Comparison of ENCODE assay signal across 18 cellular contexts in the genomic region with DNA sequence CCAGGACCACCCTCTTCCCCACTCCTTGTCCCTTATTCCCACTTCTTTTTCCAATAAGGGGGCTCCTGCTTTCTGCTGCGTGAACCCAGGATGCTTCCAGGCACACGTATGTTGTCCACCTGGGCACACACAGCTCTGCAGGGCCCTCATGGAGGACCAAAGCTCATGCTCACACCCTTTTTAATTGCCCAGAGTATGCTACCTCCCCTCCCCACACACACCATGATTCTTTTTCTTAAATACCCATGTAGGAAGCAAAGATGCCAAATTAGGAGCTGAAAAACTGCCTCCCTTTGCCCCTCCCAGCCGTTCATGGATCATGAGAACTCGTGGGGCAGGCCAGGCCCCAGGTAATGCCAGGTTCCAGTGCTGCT. TPM values are rescaled to one million over a fixed set of nuclear protein-coding genes. Genes with fewer than 3 reads are reported as not detected.
DNase-seq lines count a peak whose midpoint lies in the region; FAIRE-seq and TF ChIP-seq lines count a peak whose summit lies in the region.
"Had no signal": no experiment of that assay in that cellular context is flagged by ENCODE, and none has a peak within 500 bp of the region (broad histone marks: within the 10 kb centered on the region; RNA-seq: fewer than 3 reads in every experiment).

No MANE protein-coding gene starts in this region.

- peaks cover 26% of the 10 kb centered on the region; the same call in 1 of the 2 replicates for H3F3A ChIP-seq in MM.1S (ENCODE audit: insufficient read depth, low read length)

- H3K9me2 ChIP-seq in MM.1S (replicated peaks; ENCODE audit: insufficient read depth, low read length) = no peaks in the 10 kb centered on the region

- peaks cover 9% of the 10 kb centered on the region for H3K9me1 ChIP-seq in keratinocyte (ENCODE audit: control insufficient read depth, extremely low read depth, insufficient read depth, low read length)

- FAIRE-seq in keratinocyte (lab: Jason Lieb, UNC) (no peak), small intestine (lab: Jason Lieb, UNC) (no peak)
- FAIRE-seq: G401.6, K562 had no signal

- H3K27ac Mint-ChIP-seq in brain = peak overlapping the region; percentile 39 to 83 (median 47)
- H3K27ac Mint-ChIP-seq: B cell; CD4-positive, alpha-beta T cell had no signal

- peaks cover 27% of the 10 kb centered on the region for H3K36me3 Mint-ChIP-seq in brain

- H3K27ac ChIP-seq in MM.1S (ENCODE audit: low read length) (peak overlapping the region; percentile 89; the same call in 1 of the 2 replicates), keratinocyte (ENCODE audit: control insufficient read depth, insufficient read depth, low read length) (no peak overlapping the region), small intestine (ENCODE audit: low read depth in 1 of 2, low read length in 1 of 2) (peak overlapping the region in 1 of 2 donors; percentile 42)
- H3K27ac ChIP-seq: GM23248 had no signal

- peaks cover 88% of the 10 kb centered on the region for H3K79me2 ChIP-seq in MM.1S (ENCODE audit: low read length)
- H3K79me2 ChIP-seq in keratinocyte (ENCODE audit: control insufficient read depth, insufficient read depth, low read length) = peaks cover 93% of the 10 kb centered on the region

- H3K27me3 ChIP-seq in MM.1S (replicated peaks; ENCODE audit: insufficient read depth, low read length) = no peaks in the 10 kb centered on the region
- H3K27me3 ChIP-seq in keratinocyte (ENCODE audit: control insufficient read depth, extremely low read depth, insufficient read depth, low read length) = no peaks in the 10 kb centered on the region
- H3K27me3 ChIP-seq in small intestine (ENCODE audit: control insufficient read depth in 2 of 2, insufficient read depth in 2 of 2, low read length in 2 of 2) = no peaks in the 10 kb centered on the region

- dilution Hi-C loops in keratinocyte (cut with MboI; ENCODE audit: extremely low pct_ligation_motif_present, low sequenced_read_pairs) = no loop called here

- 10 to 64% (median 26%) methylated on average over 4 of the region's 4 CpGs for WGBS in small intestine, 3 donors

- H3K9me3 Mint-ChIP-seq in brain = no peaks in the 10 kb centered on the region
- H3K9me3 Mint-ChIP-seq: CD4-positive, alpha-beta T cell had no signal

- peaks cover 9% of the 10 kb centered on the region for H3K27me3 Mint-ChIP-seq in brain

- H3K9ac ChIP-seq in MM.1S (ENCODE audit: low read length) = no peak overlapping the region; the same call in 1 of the 2 replicates
- peak overlapping the region; percentile 34 for H3K9ac ChIP-seq in keratinocyte (ENCODE audit: control insufficient read depth, extremely low read depth, insufficient read depth, low read length)
- H3K9ac ChIP-seq: GM23248 had no signal

- H3K36me3 ChIP-seq in MM.1S (replicated peaks; ENCODE audit: insufficient read depth, low read length) (no peaks in the 10 kb centered on the region), keratinocyte (ENCODE audit: control insufficient read depth in 2 of 2, extremely low read depth in 1 of 2, insufficient read depth in 2 of 2, low read length in 2 of 2) (peaks cover 5 to 25% of the 10 kb centered on the region in 2 experiments), small intestine (ENCODE audit: control insufficient read depth in 2 of 2, insufficient read depth in 2 of 2, low read length in 2 of 2) (no peaks in the 10 kb centered on the region)

- H3K4me3 ChIP-seq in MM.1S (ENCODE audit: low read length) (no peak overlapping the region), keratinocyte (ENCODE audit: control insufficient read depth in 2 of 3, extremely low read depth in 1 of 3, insufficient read depth in 2 of 3, low read depth in 1 of 3, low read length in 3 of 3) (no peak overlapping the region), small intestine (ENCODE audit: low read depth in 1 of 2, low read length in 2 of 2) (no peak overlapping the region)
- H3K4me3 ChIP-seq: GM23248, K562 had no signal

- H2AFZ ChIP-seq in MM.1S (ENCODE audit: low read length) (no peak overlapping the region), keratinocyte (ENCODE audit: control insufficient read depth, low read length) (no peak overlapping the region)
- H2AFZ ChIP-seq: GM23248 had no signal

- H3K4me3 Mint-ChIP-seq in brain = peak overlapping the region; percentile 90 to 98 (median 91)
- H3K4me3 Mint-ChIP-seq: B cell; CD4-positive, alpha-beta T cell had no signal

- H3K4me1 ChIP-seq in MM.1S (ENCODE audit: low read length) (peaks cover 44% of the 10 kb centered on the region), keratinocyte (ENCODE audit: control insufficient read depth, extremely low read depth, insufficient read depth, low read length) (peaks cover 62% of the 10 kb centered on the region), small intestine (ENCODE audit: control insufficient read depth in 2 of 2, insufficient read depth in 1 of 2, low read depth in 1 of 2, low read length in 1 of 2) (peaks cover 2% of the 10 kb centered on the region in 2 donors)

- H4K20me1 ChIP-seq in MM.1S (ENCODE audit: insufficient read depth, low read length) (0 out of 2 replicates have a peak, but pooled peaks cover 4% of the 10 kb centered on the region), keratinocyte (ENCODE audit: control insufficient read depth, extremely low read depth, insufficient read depth, low read length) (peaks cover 33% of the 10 kb centered on the region)

- no peak for DNase-seq in MM.1S
- no peak for DNase-seq in keratinocyte (ENCODE audit: low read depth, low spot score)
- DNase-seq in small intestine = peak; percentile 63
- DNase-seq in DMS79 (lab: John Stamatoyannopoulos, UW) = no peak
- no peak for DNase-seq in stimulated activated CD4-positive, alpha-beta T cell treated with anti-CD3 and anti-CD28 coated beads, Interleukin-4, amount 100 ng/mL, for 24 hours
- DNase-seq in SHP77 treated with DMSO at 0.1 percent for 48 hours (lab: John Stamatoyannopoulos, UW) = no peak
- DNase-seq: CD4-positive, alpha-beta T cell; DMS79 treated with DMSO at 0.1 percent for 48 hours; GM23248; NCI-H1092; NCI-H146; NCI-H2081; NCI-H510A; SIG-M5 had no signal

- TF ChIP-seq CTCF in MM.1S (IDR thresholded peaks at IDR 0.05; ENCODE audit: low read length) = no peak
- TF ChIP-seq CTCF in brain (conservative IDR thresholded peaks at IDR 0.05) = no peak
- no peak for TF ChIP-seq CTCF in keratinocyte (optimal IDR thresholded peaks at IDR 0.05 in 1 of 3, IDR thresholded peaks at IDR 0.05 in 1 of 3, conservative IDR thresholded peaks at IDR 0.05 in 1 of 3; ENCODE audit: extremely low read depth in 1 of 3, insufficient read depth in 2 of 3, low read length in 3 of 3)

- H3K4me1 Mint-ChIP-seq in brain = peaks cover 81% of the 10 kb centered on the region

- H3K9me3 ChIP-seq in MM.1S (replicated peaks; ENCODE audit: insufficient read depth, low read length) = no peaks in the 10 kb centered on the region
- H3K9me3 ChIP-seq in keratinocyte (ENCODE audit: control insufficient read depth, low read depth, low read length) = no peaks in the 10 kb centered on the region
- H3K9me3 ChIP-seq in small intestine (ENCODE audit: control insufficient read depth, low read depth) = no peaks in the 10 kb centered on the region

- peak overlapping the region; percentile 97; the same call in 1 of the 2 replicates for H3K4me2 ChIP-seq in MM.1S (ENCODE audit: low read depth, low read length)
- H3K4me2 ChIP-seq in keratinocyte (ENCODE audit: control insufficient read depth, extremely low read depth, insufficient read depth, low read depth, low read length) = peak overlapping the region; percentile 96

RNA-seq across cellular contexts. Expression of a gene that starts 5.1 kb away (rescaled TPM):
- 56.3 TPM for polyA plus RNA-seq in brain (ENCODE audit: insufficient read depth, low read depth, low replicate concordance)
- polyA plus RNA-seq in keratinocyte = 37.5 to 51.8 TPM (median 39.7 TPM) in 3 replicates
- 15.4 TPM for polyA plus RNA-seq in keratinocyte (2011; ENCODE audit: low read depth)
- polyA plus RNA-seq in keratinocyte (2011; cell fraction: cytosol; rRNA removed) = 32.7 and 39.4 TPM in 2 replicates
- 115 and 134 TPM in 2 replicates for polyA plus RNA-seq in keratinocyte (2011; cell fraction: nucleus; rRNA removed)
- 67.3 and 67.5 TPM in 2 replicates for polyA plus RNA-seq in keratinocyte (2012; ENCODE audit: low replicate concordance)
- polyA minus RNA-seq in keratinocyte = 111 to 317 TPM (median 149 TPM) in 3 replicates
- polyA minus RNA-seq in keratinocyte (2011; cell fraction: cytosol; rRNA and poly(A)+ RNA removed) = 75.8 TPM
- polyA minus RNA-seq in keratinocyte (2011; cell fraction: nucleus; rRNA and poly(A)+ RNA removed) = 116 and 161 TPM in 2 replicates
- 10 to 100 TPM in 1 of 3 donors, 1 to 10 TPM in 2; 2.7 to 32.8 (median 3.6) TPM for polyA plus RNA-seq in small intestine
